Comparison of ENCODE assay signal across 17 cellular contexts in genomic region chr12:72269491-72269890, GRCh38. TPM values are rescaled to one million over a fixed set of nuclear protein-coding genes. Genes with fewer than 3 reads are reported as not detected.
DNase-seq lines count a peak whose midpoint lies in the region; ATAC-seq, FAIRE-seq and TF ChIP-seq lines count a peak whose summit lies in the region.
"Had no signal": no experiment of that assay in that cellular context is flagged by ENCODE, and none has a peak within 500 bp of the region (broad histone marks: within the 10 kb centered on the region; RNA-seq: fewer than 3 reads in every experiment).

No MANE protein-coding gene starts in this region.

- H4K20me1 ChIP-seq in fibroblast of lung (ENCODE audit: control insufficient read depth, extremely low read depth, insufficient read depth, low read length), result no peaks in the 10 kb centered on the region

- peak overlapping the region; percentile 39 for H3K4me2 ChIP-seq in fibroblast of lung (ENCODE audit: extremely low read depth, insufficient read depth, low read length)

- H3K27ac ChIP-seq in fibroblast of lung (ENCODE audit: insufficient read depth, low read length), result no peak overlapping the region
- H3K27ac ChIP-seq: epithelial cell of prostate, Peyer's patch had no signal

- H3K4me1 ChIP-seq in fibroblast of lung (ENCODE audit: control insufficient read depth, extremely low read depth, insufficient read depth, low read length), result no peaks in the 10 kb centered on the region

- ATAC-seq in GM21515 (IDR thresholded peaks at IDR 0.05; ENCODE audit: unreplicated experiment), result no peak
- ATAC-seq: left ventricle myocardium superior had no signal

- TF ChIP-seq CTCF in fibroblast of lung (conservative IDR thresholded peaks at IDR 0.05 in 1 of 2, IDR thresholded peaks at IDR 0.05 in 1 of 2; ENCODE audit: low read depth in 1 of 2, low read length in 2 of 2) (no peak), D721Med (IDR thresholded peaks at IDR 0.05; ENCODE audit: insufficient read depth, missing control alignments) (no peak)

- no peak overlapping the region for H3K9ac ChIP-seq in fibroblast of lung (ENCODE audit: insufficient read depth, low read length)

- no peak for FAIRE-seq in D721Med (lab: Jason Lieb, UNC)
- FAIRE-seq: G401.6, H54 had no signal

- H3K79me2 ChIP-seq in fibroblast of lung (ENCODE audit: control insufficient read depth, insufficient read depth, low read length), result peaks cover 57% of the 10 kb centered on the region

- peaks cover 6% of the 10 kb centered on the region for H3K27me3 ChIP-seq in fibroblast of lung (ENCODE audit: control insufficient read depth, insufficient read depth, low read length)
- H3K27me3 ChIP-seq: MG63 had no signal

- H2AFZ ChIP-seq in fibroblast of lung (ENCODE audit: low read length), result no peak overlapping the region

- H3K36me3 ChIP-seq in fibroblast of lung (ENCODE audit: control insufficient read depth, insufficient read depth, low read length), result no peaks in the 10 kb centered on the region
- H3K36me3 ChIP-seq: MG63, Peyer's patch had no signal

- H3K4me3 ChIP-seq in fibroblast of lung (replicated peaks in 1 of 4; ENCODE audit: control extremely low read depth in 1 of 4, insufficient read depth in 1 of 4, low read depth in 3 of 4, low read length in 4 of 4) (peak overlapping the region; percentile 18 to 79 (median 74)), skeletal muscle cell (ENCODE audit: low read depth, low read length) (peak overlapping the region; percentile 71)
- H3K4me3 ChIP-seq: MG63, Peyer's patch had no signal

- peak; percentile 27 for DNase-seq in EH (ENCODE audit: low read depth)
- DNase-seq in NCI-H69 (lab: John Stamatoyannopoulos, UW), result peak; percentile 37
- DNase-seq in fibroblast of lung (ENCODE audit: low read depth in 2 of 2), result peak; percentile 26 to 40
- no peak for DNase-seq in skeletal muscle cell (ENCODE audit: low read depth)
- DNase-seq in DMS153 (lab: John Stamatoyannopoulos, UW), result no peak
- no peak for DNase-seq in D721Med (ENCODE audit: insufficient read length, low spot score)
- DNase-seq: activated naive CD8-positive, alpha-beta T cell treated with anti-CD3 and anti-CD28 coated beads, Interleukin-2, amount 10 ng/mL, durations not matched to agents 7 days and 5 days; left ventricle myocardium superior; MG63; NCI-H146; NCI-H2227 treated with DMSO at 0.1 percent for 48 hours; Peyer's patch had no signal

- no peaks in the 10 kb centered on the region for H3K9me3 ChIP-seq in fibroblast of lung (ENCODE audit: control insufficient read depth, insufficient read depth, low read depth, low read length)
- H3K9me3 ChIP-seq: MG63, Peyer's patch had no signal

RNA-seq across cellular contexts. Expression of gene TRHDE, which starts 2.7 kb away (rescaled TPM):
- 5.9 and 7.3 TPM in 2 replicates for total RNA-seq in fibroblast of lung
- 8.8 and 17.6 TPM in 2 replicates for polyA plus RNA-seq in fibroblast of lung
- 7.1 and 7.7 TPM in 2 replicates for polyA plus RNA-seq in fibroblast of lung (2012)
- polyA minus RNA-seq in fibroblast of lung (ENCODE audit: low replicate concordance), result 5.3 and 12.8 TPM in 2 replicates
- total RNA-seq: activated naive CD8-positive, alpha-beta T cell treated with anti-CD3 and anti-CD28 coated beads, Interleukin-2, amount 10 ng/mL, durations not matched to agents 7 days and 5 days had no signal
- polyA plus RNA-seq: IgD-negative memory B cell had no signal

Comparison
In these comparisons a context has a peak if more than half of its experiments do, and no peak if none do; other contexts are left out.
1. DNase-seq: peak in EH (single experiment), NCI-H69 (single experiment) and fibroblast of lung (2 of 2); none in skeletal muscle cell (single experiment), DMS153 (single experiment) and D721Med (single experiment).